Comparison of ENCODE assay signal across 1 cellular context in genomic region chr3:38840987-38841386, GRCh38.
TF ChIP-seq lines count a peak whose summit lies in the region.

No MANE protein-coding gene starts in this region.

TF ChIP-seq in K562, 482 proteins besides CTCF, POLR2A, EP300 and RAD21 (continued from another document):
- TF ChIP-seq, protein P1, sequence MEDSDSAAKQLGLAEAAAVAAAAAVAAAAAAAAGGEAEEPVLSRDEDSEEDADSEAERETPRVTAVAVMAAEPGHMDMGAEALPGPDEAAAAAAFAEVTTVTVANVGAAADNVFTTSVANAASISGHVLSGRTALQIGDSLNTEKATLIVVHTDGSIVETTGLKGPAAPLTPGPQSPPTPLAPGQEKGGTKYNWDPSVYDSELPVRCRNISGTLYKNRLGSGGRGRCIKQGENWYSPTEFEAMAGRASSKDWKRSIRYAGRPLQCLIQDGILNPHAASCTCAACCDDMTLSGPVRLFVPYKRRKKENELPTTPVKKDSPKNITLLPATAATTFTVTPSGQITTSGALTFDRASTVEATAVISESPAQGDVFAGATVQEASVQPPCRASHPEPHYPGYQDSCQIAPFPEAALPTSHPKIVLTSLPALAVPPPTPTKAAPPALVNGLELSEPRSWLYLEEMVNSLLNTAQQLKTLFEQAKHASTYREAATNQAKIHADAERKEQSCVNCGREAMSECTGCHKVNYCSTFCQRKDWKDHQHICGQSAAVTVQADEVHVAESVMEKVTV (CRISPR knock-in tag; IDR thresholded peaks at IDR 0.05), result peak; percentile 36; the same call in 1 of the 2 replicates
